ENCODE assay signal across 40 cellular contexts in the genomic region with DNA sequence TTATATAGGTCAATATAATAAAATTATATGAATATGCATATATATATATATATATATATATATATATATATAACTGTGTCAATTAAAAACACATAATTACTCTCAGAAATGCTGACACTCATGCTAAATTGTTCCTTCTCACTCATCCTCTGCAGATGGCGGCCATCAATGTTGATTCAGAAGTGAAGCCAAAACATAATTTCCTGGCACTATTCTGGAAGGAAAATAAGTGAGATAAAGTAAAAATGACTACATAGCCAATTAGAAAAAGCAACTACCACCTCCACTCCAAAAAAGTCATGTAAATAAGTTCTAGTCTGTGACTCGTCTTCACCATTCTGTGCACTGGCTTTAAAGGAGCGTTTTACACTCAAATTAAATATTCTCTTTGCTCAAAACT.
"Had no signal": no experiment of that assay in that cellular context is flagged by ENCODE, and none has a peak within 500 bp of the region (broad histone marks: within the 10 kb centered on the region; RNA-seq: fewer than 3 reads in every experiment).

No MANE protein-coding gene starts in this region.

- H3K4me1 ChIP-seq: adrenal gland, ascending aorta, body of pancreas, breast epithelium had no signal

- H3K27me3 Mint-ChIP-seq: activated naive CD4-positive, alpha-beta T cell treated with anti-CD3 and anti-CD28 coated beads, Interleukin-2, amount 10 ng/mL, durations not matched to agents 7 days and 5 days; activated naive CD4-positive, alpha-beta T cell treated with anti-CD3 and anti-CD28 coated beads, Interleukin-2, amount 50 U/mL, for 24 hours; activated naive CD8-positive, alpha-beta T cell; activated T-helper 17 cell treated with anti-CD3 and anti-CD28 coated beads, Interleukin-2, amount 50 U/mL, for 72 hours; central memory CD8-positive, alpha-beta T cell had no signal

- H3K27me3 ChIP-seq: adrenal gland, ascending aorta, body of pancreas, brain microvascular endothelial cell, breast epithelium, cardiac muscle cell had no signal

- H3K4me3 Mint-ChIP-seq: activated naive CD4-positive, alpha-beta T cell treated with anti-CD3 and anti-CD28 coated beads for 36 hours; activated naive CD4-positive, alpha-beta T cell treated with anti-CD3 and anti-CD28 coated beads, Interleukin-2, amount 10 ng/mL, durations not matched to agents 7 days and 5 days; activated naive CD4-positive, alpha-beta T cell treated with anti-CD3 and anti-CD28 coated beads, Interleukin-2, amount 50 U/mL, for 24 hours; activated naive CD8-positive, alpha-beta T cell; activated naive CD8-positive, alpha-beta T cell treated with anti-CD3 and anti-CD28 coated beads for 36 hours; activated naive CD8-positive, alpha-beta T cell treated with anti-CD3 and anti-CD28 coated beads, Interleukin-2, amount 10 ng/mL, durations not matched to agents 7 days and 5 days; activated naive CD8-positive, alpha-beta T cell treated with anti-CD3 and anti-CD28 coated beads, Interleukin-2, amount 50 U/mL, for 24 hours; activated T-cell treated with anti-CD3 and anti-CD28 coated beads, Interleukin-2, amount 50 U/mL, for 24 hours; activated T-cell treated with anti-CD3 and anti-CD28 coated beads, Interleukin-2, amount 50 U/mL, for 4 hours; activated T-cell treated with anti-CD3 and anti-CD28 coated beads, Interleukin-2, amount 50 U/mL, for 72 hours; activated T-helper 1 cell treated with anti-CD3 and anti-CD28 coated beads, Interleukin-12 subunit alpha, Interleukin-12 subunit beta, Interleukin-2, Interleukin-4 antibody, amounts not matched to agents 30 ng/mL and 10 ng/mL and 1 ng/mL, durations not matched to agents 14 hours and 24 hours and 36 hours; activated T-helper 17 cell treated with anti-CD3 and anti-CD28 coated beads, Interleukin-2, amount 50 U/mL, for 72 hours; brain; central memory CD8-positive, alpha-beta T cell had no signal

- H3K4me3 ChIP-seq: adrenal gland, ascending aorta, body of pancreas, breast epithelium, cardiac muscle cell had no signal

- FAIRE-seq: astrocyte, bronchial epithelial cell had no signal

- DNase-seq: activated effector memory CD4-positive, alpha-beta T cell treated with anti-CD3 and anti-CD28 coated beads, Interleukin-2, amount 50 U/mL, for 16 hours; activated effector memory CD4-positive, alpha-beta T cell treated with Interleukin-2 at 50 U/mL for 16 hours; activated gamma-delta T cell; activated gamma-delta T cell treated with Interleukin-2 at 50 U/mL for 16 hours; activated naive CD4-positive, alpha-beta T cell; activated naive CD4-positive, alpha-beta T cell treated with anti-CD3 and anti-CD28 coated beads for 36 hours; activated naive CD4-positive, alpha-beta T cell treated with anti-CD3 and anti-CD28 coated beads, Interleukin-2, amount 10 ng/mL, durations not matched to agents 7 days and 5 days; activated naive CD4-positive, alpha-beta T cell treated with anti-CD3 and anti-CD28 coated beads, Interleukin-2, amount 50 U/mL, for 16 hours; activated naive CD4-positive, alpha-beta T cell treated with Interleukin-2 at 50 U/mL for 16 hours; activated naive CD8-positive, alpha-beta T cell treated with anti-CD3 and anti-CD28 coated beads for 36 hours; activated naive CD8-positive, alpha-beta T cell treated with anti-CD3 and anti-CD28 coated beads, Interleukin-2, amount 10 ng/mL, durations not matched to agents 7 days and 5 days; activated naive CD8-positive, alpha-beta T cell treated with anti-CD3 and anti-CD28 coated beads, Interleukin-2, amount 50 U/mL, for 24 hours; activated T-cell treated with anti-CD3 and anti-CD28 coated beads, Interleukin-2, amount 50 U/mL, for 1 hour; activated T-cell treated with anti-CD3 and anti-CD28 coated beads, Interleukin-2, amount 50 U/mL, for 24 hours; activated T-cell treated with anti-CD3 and anti-CD28 coated beads, Interleukin-2, amount 50 U/mL, for 4 hours; activated T-cell treated with anti-CD3 and anti-CD28 coated beads, Interleukin-2, amount 50 U/mL, for 48 hours; activated T-cell treated with anti-CD3 and anti-CD28 coated beads, Interleukin-2, amount 50 U/mL, for 72 hours; adrenal gland; amniotic stem cell; amygdala; anterior cingulate cortex; aorta; body of pancreas; brain microvascular endothelial cell; caudate nucleus; central memory CD4-positive, alpha-beta T cell; cerebellar nuclear complex had no signal

- H3K36me3 ChIP-seq: adrenal gland, ascending aorta, brain microvascular endothelial cell, breast epithelium, cardiac muscle cell had no signal

- ATAC-seq: activated naive CD4-positive, alpha-beta T cell treated with anti-CD3 and anti-CD28 coated beads, Interleukin-2, amount 50 U/mL, for 72 hours; activated naive CD8-positive, alpha-beta T cell treated with anti-CD3 and anti-CD28 coated beads, Interleukin-2, amount 50 U/mL, for 24 hours; activated T-cell treated with anti-CD3 and anti-CD28 coated beads, Interleukin-2, amount 50 U/mL, for 4 hours; activated T-cell treated with anti-CD3 and anti-CD28 coated beads, Interleukin-2, amount 50 U/mL, for 72 hours; activated T-helper 17 cell treated with anti-CD3 and anti-CD28 coated beads, Interleukin-2, amount 50 U/mL, for 72 hours; body of pancreas had no signal

- H3K9me3 ChIP-seq: adrenal gland, ascending aorta, body of pancreas, breast epithelium had no signal

- H3K27ac ChIP-seq: adrenal gland, ascending aorta, body of pancreas, brain microvascular endothelial cell, breast epithelium, cardiac muscle cell had no signal

- H3K36me3 Mint-ChIP-seq: activated naive CD4-positive, alpha-beta T cell treated with anti-CD3 and anti-CD28 coated beads, Interleukin-2, amount 10 ng/mL, durations not matched to agents 7 days and 5 days; activated naive CD4-positive, alpha-beta T cell treated with anti-CD3 and anti-CD28 coated beads, Interleukin-2, amount 50 U/mL, for 24 hours; activated naive CD4-positive, alpha-beta T cell treated with anti-CD3 and anti-CD28 coated beads, Interleukin-2, amount 50 U/mL, for 72 hours; activated naive CD8-positive, alpha-beta T cell; activated naive CD8-positive, alpha-beta T cell treated with anti-CD3 and anti-CD28 coated beads for 36 hours; activated naive CD8-positive, alpha-beta T cell treated with anti-CD3 and anti-CD28 coated beads, Interleukin-2, amount 10 ng/mL, durations not matched to agents 7 days and 5 days; brain had no signal

- H3K27ac Mint-ChIP-seq: activated naive CD4-positive, alpha-beta T cell treated with anti-CD3 and anti-CD28 coated beads for 36 hours; activated naive CD4-positive, alpha-beta T cell treated with anti-CD3 and anti-CD28 coated beads, Interleukin-2, amount 10 ng/mL, durations not matched to agents 7 days and 5 days; activated naive CD4-positive, alpha-beta T cell treated with anti-CD3 and anti-CD28 coated beads, Interleukin-2, amount 50 U/mL, for 24 hours; activated naive CD4-positive, alpha-beta T cell treated with anti-CD3 and anti-CD28 coated beads, Interleukin-2, amount 50 U/mL, for 72 hours; activated naive CD8-positive, alpha-beta T cell; activated naive CD8-positive, alpha-beta T cell treated with anti-CD3 and anti-CD28 coated beads for 36 hours; activated naive CD8-positive, alpha-beta T cell treated with anti-CD3 and anti-CD28 coated beads, Interleukin-2, amount 10 ng/mL, durations not matched to agents 7 days and 5 days; activated naive CD8-positive, alpha-beta T cell treated with anti-CD3 and anti-CD28 coated beads, Interleukin-2, amount 50 U/mL, for 24 hours; activated T-cell treated with anti-CD3 and anti-CD28 coated beads, Interleukin-2, amount 50 U/mL, for 24 hours; activated T-cell treated with anti-CD3 and anti-CD28 coated beads, Interleukin-2, amount 50 U/mL, for 72 hours; activated T-helper 1 cell treated with anti-CD3 and anti-CD28 coated beads, Interleukin-12 subunit alpha, Interleukin-12 subunit beta, Interleukin-2, Interleukin-4 antibody, amounts not matched to agents 30 ng/mL and 10 ng/mL and 1 ng/mL, durations not matched to agents 14 hours and 24 hours and 36 hours; activated T-helper 17 cell treated with anti-CD3 and anti-CD28 coated beads, Interleukin-2, amount 50 U/mL, for 72 hours; activated T-helper 2 cell treated with anti-CD3 and anti-CD28 coated beads, Interferon-gamma antibody, Interleukin-2, Interleukin-4, amounts not matched to agents 10 μg/mL and 5 μg/mL and 100 μg/mL, durations not matched to agents 14 hours and 24 hours and 36 hours; brain had no signal

- H3K9me3 Mint-ChIP-seq: activated naive CD4-positive, alpha-beta T cell treated with anti-CD3 and anti-CD28 coated beads for 36 hours; activated naive CD4-positive, alpha-beta T cell treated with anti-CD3 and anti-CD28 coated beads, Interleukin-2, amount 10 ng/mL, durations not matched to agents 7 days and 5 days; activated naive CD4-positive, alpha-beta T cell treated with anti-CD3 and anti-CD28 coated beads, Interleukin-2, amount 50 U/mL, for 24 hours; activated naive CD4-positive, alpha-beta T cell treated with anti-CD3 and anti-CD28 coated beads, Interleukin-2, amount 50 U/mL, for 72 hours; activated naive CD8-positive, alpha-beta T cell treated with anti-CD3 and anti-CD28 coated beads for 36 hours; activated naive CD8-positive, alpha-beta T cell treated with anti-CD3 and anti-CD28 coated beads, Interleukin-2, amount 10 ng/mL, durations not matched to agents 7 days and 5 days; activated naive CD8-positive, alpha-beta T cell treated with anti-CD3 and anti-CD28 coated beads, Interleukin-2, amount 50 U/mL, for 24 hours; activated T-cell treated with anti-CD3 and anti-CD28 coated beads, Interleukin-2, amount 50 U/mL, for 24 hours; activated T-cell treated with anti-CD3 and anti-CD28 coated beads, Interleukin-2, amount 50 U/mL, for 4 hours; activated T-cell treated with anti-CD3 and anti-CD28 coated beads, Interleukin-2, amount 50 U/mL, for 72 hours; activated T-helper 1 cell treated with anti-CD3 and anti-CD28 coated beads, Interleukin-12 subunit alpha, Interleukin-12 subunit beta, Interleukin-2, Interleukin-4 antibody, amounts not matched to agents 30 ng/mL and 10 ng/mL and 1 ng/mL, durations not matched to agents 14 hours and 24 hours and 36 hours; activated T-helper 17 cell treated with anti-CD3 and anti-CD28 coated beads, Interleukin-2, amount 50 U/mL, for 72 hours; activated T-helper 2 cell treated with anti-CD3 and anti-CD28 coated beads, Interferon-gamma antibody, Interleukin-2, Interleukin-4, amounts not matched to agents 10 μg/mL and 5 μg/mL and 100 μg/mL, durations not matched to agents 14 hours and 24 hours and 36 hours; central memory CD8-positive, alpha-beta T cell had no signal

- H3K4me1 Mint-ChIP-seq: activated naive CD4-positive, alpha-beta T cell treated with anti-CD3 and anti-CD28 coated beads, Interleukin-2, amount 10 ng/mL, durations not matched to agents 7 days and 5 days; activated naive CD4-positive, alpha-beta T cell treated with anti-CD3 and anti-CD28 coated beads, Interleukin-2, amount 50 U/mL, for 24 hours; activated naive CD8-positive, alpha-beta T cell treated with anti-CD3 and anti-CD28 coated beads for 36 hours; activated naive CD8-positive, alpha-beta T cell treated with anti-CD3 and anti-CD28 coated beads, Interleukin-2, amount 10 ng/mL, durations not matched to agents 7 days and 5 days; activated naive CD8-positive, alpha-beta T cell treated with anti-CD3 and anti-CD28 coated beads, Interleukin-2, amount 50 U/mL, for 24 hours; activated T-helper 17 cell treated with anti-CD3 and anti-CD28 coated beads, Interleukin-2, amount 50 U/mL, for 72 hours; central memory CD8-positive, alpha-beta T cell had no signal
